In genomic region chr10:96891840-96892239, GRCh38 we compare ENCODE assay signal across 21 cellular contexts. TPM values are rescaled to one million over a fixed set of nuclear protein-coding genes. Genes with fewer than 3 reads are reported as not detected.
DNase-seq lines count a peak whose midpoint lies in the region; ATAC-seq and TF ChIP-seq lines count a peak whose summit lies in the region.
"Had no signal": no experiment of that assay in that cellular context is flagged by ENCODE, and none has a peak within 500 bp of the region (broad histone marks: within the 10 kb centered on the region; RNA-seq: fewer than 3 reads in every experiment).

No MANE protein-coding gene starts in this region.

- intact Hi-C loops in activated CD8-positive, alpha-beta T cell treated with anti-CD3 and anti-CD28 coated beads for 36 hours (cut with micrococcal nuclease) = no loop called here
- intact Hi-C loops in activated CD4-positive, alpha-beta memory T cell treated with anti-CD3 and anti-CD28 coated beads for 36 hours (cut with micrococcal nuclease) = no loop called here
- intact Hi-C loops in transverse colon (cut with DNase I; ENCODE audit: low total_unique reads) = no loop called here

- H3K9me3 ChIP-seq in transverse colon = peaks cover 0 to 4% of the 10 kb centered on the region in 2 donors

- H3K4me3 Mint-ChIP-seq in activated CD8-positive, alpha-beta T cell treated with anti-CD3 and anti-CD28 coated beads for 36 hours = no peak overlapping the region
- peak overlapping the region; percentile 39 for H3K4me3 Mint-ChIP-seq in activated naive CD8-positive, alpha-beta T cell treated with anti-CD3 and anti-CD28 coated beads, Interleukin-2, amount 50 U/mL, for 24 hours
- no peak overlapping the region for H3K4me3 Mint-ChIP-seq in activated CD4-positive, alpha-beta memory T cell treated with anti-CD3 and anti-CD28 coated beads for 36 hours

- no peak for DNase-seq in activated naive CD4-positive, alpha-beta T cell treated with anti-CD3 and anti-CD28 coated beads, Interleukin-2, amount 50 U/mL, for 72 hours (ENCODE audit: low spot score in 2 of 2)
- DNase-seq in activated naive CD4-positive, alpha-beta T cell (lab: John Stamatoyannopoulos, UW) = no peak
- DNase-seq in activated CD8-positive, alpha-beta T cell treated with anti-CD3 and anti-CD28 coated beads for 36 hours = no peak
- no peak for DNase-seq in activated naive CD8-positive, alpha-beta T cell treated with anti-CD3 and anti-CD28 coated beads, Interleukin-2, amount 50 U/mL, for 24 hours
- DNase-seq in cerebellum (ENCODE audit: low spot score) (no peak), transverse colon (no peak)
- no peak for DNase-seq in activated CD4-positive, alpha-beta memory T cell treated with anti-CD3 and anti-CD28 coated beads for 36 hours
- DNase-seq: ACHN; C1 segment of cervical spinal cord; CD8-positive, alpha-beta memory T cell; DMS53; GOT3; MV-4-11; NCI-H1417 treated with DMSO at 0.1 percent for 48 hours; NCI-H187 treated with DMSO at 0.1 percent for 48 hours; NCI-H226; NCI-H524; PC-3; RPMI8226; SHP77 treated with DMSO at 0.1 percent for 48 hours had no signal

- H3K36me3 ChIP-seq in transverse colon = peaks cover 0 to 4% (median 2%) of the 10 kb centered on the region in 4 donors

- H3K4me1 Mint-ChIP-seq in activated CD8-positive, alpha-beta T cell treated with anti-CD3 and anti-CD28 coated beads for 36 hours (ENCODE audit: low read depth) = peaks cover 51% of the 10 kb centered on the region
- H3K4me1 Mint-ChIP-seq in activated naive CD8-positive, alpha-beta T cell treated with anti-CD3 and anti-CD28 coated beads, Interleukin-2, amount 50 U/mL, for 24 hours = peaks cover 62% of the 10 kb centered on the region
- peaks cover 49% of the 10 kb centered on the region for H3K4me1 Mint-ChIP-seq in activated CD4-positive, alpha-beta memory T cell treated with anti-CD3 and anti-CD28 coated beads for 36 hours (ENCODE audit: low read depth)

- WGBS in transverse colon (ENCODE audit: low coverage in 1 of 2), 2 donors = 79 to 90% methylated on average over 2 to 4 of the region's 4 CpGs

- peak; percentile 59 to 80 for ATAC-seq in activated naive CD4-positive, alpha-beta T cell treated with anti-CD3 and anti-CD28 coated beads, Interleukin-2, amount 50 U/mL, for 72 hours
- peak; percentile 66 for ATAC-seq in activated CD8-positive, alpha-beta T cell treated with anti-CD3 and anti-CD28 coated beads for 36 hours
- peak; percentile 81 for ATAC-seq in activated naive CD8-positive, alpha-beta T cell treated with anti-CD3 and anti-CD28 coated beads, Interleukin-2, amount 50 U/mL, for 24 hours
- ATAC-seq: PC-3 had no signal

- TF ChIP-seq EP300 in transverse colon (IDR thresholded peaks at IDR 0.05; ENCODE audit: low read depth) = no peak

- no peak overlapping the region for H3K4me3 ChIP-seq in transverse colon

- peak overlapping the region in 1 of 2 donors; percentile 52 for H3K27ac Mint-ChIP-seq in activated naive CD4-positive, alpha-beta T cell treated with anti-CD3 and anti-CD28 coated beads, Interleukin-2, amount 50 U/mL, for 72 hours
- peak overlapping the region; percentile 75 for H3K27ac Mint-ChIP-seq in activated CD8-positive, alpha-beta T cell treated with anti-CD3 and anti-CD28 coated beads for 36 hours
- peak overlapping the region; percentile 57 for H3K27ac Mint-ChIP-seq in activated naive CD8-positive, alpha-beta T cell treated with anti-CD3 and anti-CD28 coated beads, Interleukin-2, amount 50 U/mL, for 24 hours
- no peak overlapping the region for H3K27ac Mint-ChIP-seq in activated CD4-positive, alpha-beta memory T cell treated with anti-CD3 and anti-CD28 coated beads for 36 hours

- no peak overlapping the region for H3K27ac ChIP-seq in transverse colon
- H3K27ac ChIP-seq: KMS-11 had no signal

- no peak for TF ChIP-seq POLR2A in transverse colon (IDR thresholded peaks at IDR 0.05)

- POLR2A ChIA-PET in activated CD8-positive, alpha-beta T cell treated with anti-CD3 and anti-CD28 coated beads for 36 hours (lab: Charles Lee) = no interaction called here
- POLR2A ChIA-PET in activated CD4-positive, alpha-beta memory T cell treated with anti-CD3 and anti-CD28 coated beads for 36 hours (lab: Charles Lee) = no interaction called here

- H3K27me3 ChIP-seq in transverse colon = no peaks in the 10 kb centered on the region

- CTCF ChIA-PET in activated CD8-positive, alpha-beta T cell treated with anti-CD3 and anti-CD28 coated beads for 36 hours (lab: Charles Lee) = no interaction called here
- CTCF ChIA-PET in activated CD4-positive, alpha-beta memory T cell treated with anti-CD3 and anti-CD28 coated beads for 36 hours (lab: Charles Lee) = no interaction called here

- H3K4me1 ChIP-seq in transverse colon = peaks cover 0 to 20% (median 0%) of the 10 kb centered on the region in 4 donors

- in situ Hi-C loops in transverse colon (cut with MboI; ENCODE audit: low pct_ligation_motif_present in 1 of 4, low pct_unique_long_range_greater_than_20kb in 1 of 4, low sequenced_read_pairs in 3 of 4) = no loop called here

- no peaks in the 10 kb centered on the region for H3K27me3 Mint-ChIP-seq in activated CD8-positive, alpha-beta T cell treated with anti-CD3 and anti-CD28 coated beads for 36 hours
- H3K27me3 Mint-ChIP-seq in activated naive CD8-positive, alpha-beta T cell treated with anti-CD3 and anti-CD28 coated beads, Interleukin-2, amount 50 U/mL, for 24 hours = no peaks in the 10 kb centered on the region
- no peaks in the 10 kb centered on the region for H3K27me3 Mint-ChIP-seq in activated CD4-positive, alpha-beta memory T cell treated with anti-CD3 and anti-CD28 coated beads for 36 hours
- H3K27me3 Mint-ChIP-seq: CD8-positive, alpha-beta memory T cell had no signal

- TF ChIP-seq CTCF in activated CD8-positive, alpha-beta T cell treated with anti-CD3 and anti-CD28 coated beads for 36 hours (IDR thresholded peaks at IDR 0.05) = no peak
- no peak for TF ChIP-seq CTCF in transverse colon (IDR thresholded peaks at IDR 0.05)

- H3K36me3 Mint-ChIP-seq in activated naive CD4-positive, alpha-beta T cell treated with anti-CD3 and anti-CD28 coated beads, Interleukin-2, amount 50 U/mL, for 72 hours = peaks cover 9 to 47% of the 10 kb centered on the region in 2 donors
- peaks cover 47% of the 10 kb centered on the region for H3K36me3 Mint-ChIP-seq in activated CD8-positive, alpha-beta T cell treated with anti-CD3 and anti-CD28 coated beads for 36 hours (ENCODE audit: low read depth)
- H3K36me3 Mint-ChIP-seq in activated naive CD8-positive, alpha-beta T cell treated with anti-CD3 and anti-CD28 coated beads, Interleukin-2, amount 50 U/mL, for 24 hours (ENCODE audit: low read depth) = peaks cover 49% of the 10 kb centered on the region
- H3K36me3 Mint-ChIP-seq in activated CD4-positive, alpha-beta memory T cell treated with anti-CD3 and anti-CD28 coated beads for 36 hours = peaks cover 40% of the 10 kb centered on the region

- peaks cover 0 to 13% of the 10 kb centered on the region in 2 donors for H3K9me3 Mint-ChIP-seq in activated naive CD4-positive, alpha-beta T cell treated with anti-CD3 and anti-CD28 coated beads, Interleukin-2, amount 50 U/mL, for 72 hours
- H3K9me3 Mint-ChIP-seq in activated CD8-positive, alpha-beta T cell treated with anti-CD3 and anti-CD28 coated beads for 36 hours = peaks cover 31% of the 10 kb centered on the region
- H3K9me3 Mint-ChIP-seq in activated naive CD8-positive, alpha-beta T cell treated with anti-CD3 and anti-CD28 coated beads, Interleukin-2, amount 50 U/mL, for 24 hours = peaks cover 32% of the 10 kb centered on the region
- H3K9me3 Mint-ChIP-seq in activated CD4-positive, alpha-beta memory T cell treated with anti-CD3 and anti-CD28 coated beads for 36 hours = peaks cover 35% of the 10 kb centered on the region

RNA-seq across cellular contexts. Expression of gene LCOR, which starts 59.7 kb away (rescaled TPM):
- 10 to 100 TPM; 27.1 to 30.0 TPM for total RNA-seq in activated naive CD4-positive, alpha-beta T cell treated with anti-CD3 and anti-CD28 coated beads, Interleukin-2, amount 50 U/mL, for 72 hours
- 10 to 100 TPM; 20.6 to 24.3 TPM for total RNA-seq in activated CD8-positive, alpha-beta T cell treated with anti-CD3 and anti-CD28 coated beads for 36 hours
- total RNA-seq in cerebellum (107 TPM), transverse colon (10 to 100 TPM; 47.2 to 86.4 (median 60.0) TPM)
- total RNA-seq in activated CD4-positive, alpha-beta memory T cell treated with anti-CD3 and anti-CD28 coated beads for 36 hours = 10 to 100 TPM; 15.0 to 18.2 TPM
